Comparison of ENCODE assay signal across 15 cellular contexts in the genomic region with DNA sequence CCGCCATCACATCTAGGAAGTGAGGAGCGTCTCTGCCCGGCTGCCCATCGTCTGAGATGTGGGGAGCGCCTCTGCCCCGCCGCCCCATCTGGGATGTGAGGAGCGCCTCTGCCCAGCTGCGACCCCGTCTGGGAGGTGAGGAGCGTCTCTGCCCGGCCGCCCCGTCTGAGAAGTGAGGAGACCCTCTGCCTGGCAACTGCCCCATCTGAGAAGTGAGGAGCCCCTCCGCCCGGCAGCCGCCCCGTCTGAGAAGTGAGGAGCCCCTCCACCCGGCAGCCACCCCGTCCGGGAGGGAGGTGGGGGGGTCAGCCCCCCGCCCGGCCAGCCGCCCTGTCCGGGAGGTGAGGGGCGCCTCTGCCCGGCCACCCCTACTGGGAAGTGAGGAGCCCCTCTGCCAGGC. TPM values are rescaled to one million over a fixed set of nuclear protein-coding genes. Genes with fewer than 3 reads are reported as not detected.
"Had no signal": no experiment of that assay in that cellular context is flagged by ENCODE, and none has a peak within 500 bp of the region (broad histone marks: within the 10 kb centered on the region; RNA-seq: fewer than 3 reads in every experiment).

No MANE protein-coding gene starts in this region.

RNA-seq across cellular contexts. Expression of gene TRIM67, which starts 33.4 kb away (rescaled TPM):
- total RNA-seq: activated B cell treated with CpG ODN at 0.5 μM for 24 hours; activated CD4-positive, alpha-beta memory T cell treated with anti-CD3 and anti-CD28 coated beads for 36 hours; activated CD4-positive, alpha-beta memory T cell treated with anti-CD3 and anti-CD28 coated beads, Interleukin-2, amount 10 ng/mL, durations not matched to agents 7 days and 5 days; activated CD4-positive, alpha-beta T cell treated with anti-CD3 and anti-CD28 coated beads for 36 hours; activated CD4-positive, alpha-beta T cell treated with anti-CD3 and anti-CD28 coated beads, Interleukin-2, amount 10 ng/mL, durations not matched to agents 24 days and 14 days; activated CD4-positive, alpha-beta T cell treated with anti-CD3 and anti-CD28 coated beads, Interleukin-2, amount 10 ng/mL, durations not matched to agents 7 days and 5 days; activated CD8-positive, alpha-beta memory T cell treated with anti-CD3 and anti-CD28 coated beads for 36 hours; activated CD8-positive, alpha-beta memory T cell treated with anti-CD3 and anti-CD28 coated beads, Interleukin-2, amount 10 ng/mL, durations not matched to agents 7 days and 5 days; activated CD8-positive, alpha-beta T cell treated with anti-CD3 and anti-CD28 coated beads for 36 hours; activated CD8-positive, alpha-beta T cell treated with anti-CD3 and anti-CD28 coated beads, Interleukin-2, amount 10 ng/mL, durations not matched to agents 7 days and 5 days; T-cell; T-helper 1 cell treated with Interleukin-12 subunit alpha and Interleukin-12 subunit beta and Interleukin-4 antibody, amounts not matched to agents 30 ng/mL and 1 ng/mL, for 36 hours; T-helper 17 cell; T-helper 2 cell treated with Interferon-gamma antibody and Interleukin-4, amounts not matched to agents 100 ng/mL and 5 ng/mL, for 36 hours; WTC11 had no signal
